ENCODE assay signal across 10 cellular contexts in the genomic region with DNA sequence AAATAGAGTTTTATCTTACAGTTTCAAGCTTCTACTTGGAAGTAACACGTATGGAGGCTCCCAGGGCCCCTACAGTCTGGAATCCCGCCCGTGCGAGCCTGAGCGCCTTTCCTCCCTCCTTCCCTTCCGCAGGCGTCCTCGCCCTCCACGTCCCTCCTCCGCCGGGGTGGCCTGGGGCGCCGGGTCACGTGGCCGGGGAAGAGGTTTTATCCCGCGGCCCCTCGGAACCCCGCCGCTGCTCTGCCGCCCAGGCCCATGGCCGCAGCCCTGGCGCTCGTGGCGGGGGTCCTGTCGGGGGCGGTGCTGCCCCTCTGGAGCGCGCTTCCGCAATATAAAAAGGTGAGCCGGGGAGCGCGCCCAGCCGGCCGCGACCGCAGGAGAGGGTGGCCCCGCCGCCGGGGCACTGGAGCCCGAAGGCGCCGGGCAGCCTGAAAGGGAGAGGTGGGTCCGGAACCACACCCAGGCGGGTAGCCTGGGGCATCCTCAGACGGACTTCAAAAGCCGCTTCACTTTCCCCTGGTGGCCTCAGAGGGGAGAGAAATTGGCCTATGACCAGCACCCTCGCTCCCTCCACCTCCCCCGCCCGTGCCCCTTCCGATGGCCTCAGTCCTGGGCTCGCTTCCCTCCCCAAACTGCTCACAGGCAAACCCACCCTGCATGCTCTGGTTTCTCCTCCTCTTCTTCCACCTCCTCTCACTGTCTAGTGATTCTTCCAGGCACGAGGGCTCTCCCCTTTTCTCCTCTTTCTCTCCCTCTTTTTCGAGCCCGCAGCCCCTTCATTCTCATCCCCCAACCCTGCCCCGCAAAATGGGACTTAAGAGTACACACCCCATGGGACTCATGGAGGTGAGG. TPM values are rescaled to one million over a fixed set of nuclear protein-coding genes. Genes with fewer than 3 reads are reported as not detected.
DNase-seq lines count a peak whose midpoint lies in the region; ATAC-seq, FAIRE-seq and TF ChIP-seq lines count a peak whose summit lies in the region.
"Had no signal": no experiment of that assay in that cellular context is flagged by ENCODE, and none has a peak within 500 bp of the region (broad histone marks: within the 10 kb centered on the region; RNA-seq: fewer than 3 reads in every experiment).

A gene with protein sequence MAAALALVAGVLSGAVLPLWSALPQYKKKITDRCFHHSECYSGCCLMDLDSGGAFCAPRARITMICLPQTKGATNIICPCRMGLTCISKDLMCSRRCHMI (plus strand): TSS at position 235 of the 852 bp plus-strand sequence. CDS start 21 bp downstream, at position 256.

- no peak for TF ChIP-seq POLR2A in endothelial cell of umbilical vein (IDR thresholded peaks at IDR 0.05; ENCODE audit: low read depth, low read length)

- H3K4me1 ChIP-seq in OCI-LY3 (ENCODE audit: low read length), result peaks cover 13% of the 10 kb centered on the region
- peaks cover 3% of the 10 kb centered on the region for H3K4me1 ChIP-seq in endothelial cell of umbilical vein (ENCODE audit: control insufficient read depth, extremely low read depth, insufficient read depth, low read length)

- H3K27me3 Mint-ChIP-seq in neural crest cell (ENCODE audit: low read depth), result peaks cover 23% of the 10 kb centered on the region

- peak within 1 kb of the TSS; percentile 74 for H3K4me3 Mint-ChIP-seq in neural crest cell

- H3K27ac ChIP-seq in OCI-LY3 (ENCODE audit: low read length), result no peak within 1 kb of the TSS
- no peak within 1 kb of the TSS for H3K27ac ChIP-seq in endothelial cell of umbilical vein (ENCODE audit: insufficient read depth, low read depth, low read length)

- peak; percentile 61 for DNase-seq in DMS53 (lab: John Stamatoyannopoulos, UW)
- DNase-seq in DMS53 treated with DMSO at 0.1 percent for 48 hours (lab: John Stamatoyannopoulos, UW; ENCODE audit: unreplicated experiment), result no peak
- no peak for DNase-seq in endothelial cell of umbilical vein (ENCODE audit: low read depth, low spot score)
- peak; percentile 41 for DNase-seq in neural crest cell (ENCODE audit: low read depth, low spot score)
- DNase-seq in NCI-H524 treated with DMSO at 0.1 percent for 48 hours (lab: John Stamatoyannopoulos, UW), result no peak
- no peak for DNase-seq in urothelium cell line (ENCODE audit: low spot score)

- H3K36me3 ChIP-seq in OCI-LY3 (replicated peaks; ENCODE audit: low read depth, low read length) (no peaks in the 10 kb centered on the region), endothelial cell of umbilical vein (ENCODE audit: control insufficient read depth in 2 of 2, extremely low read depth in 1 of 2, insufficient read depth in 2 of 2, low read length in 2 of 2) (no peaks in the 10 kb centered on the region)

- H3K4me2 ChIP-seq in OCI-LY3 (ENCODE audit: low read length), result peak within 1 kb of the TSS; percentile 72
- peak within 1 kb of the TSS; percentile 73 for H3K4me2 ChIP-seq in endothelial cell of umbilical vein (ENCODE audit: insufficient read depth, low read length)

- no peaks in the 10 kb centered on the region for H3K9me1 ChIP-seq in endothelial cell of umbilical vein (replicated peaks; ENCODE audit: control insufficient read depth, extremely low read depth, insufficient read depth, low read length)

- ATAC-seq in HG02852 (IDR thresholded peaks at IDR 0.05; ENCODE audit: unreplicated experiment), result no peak

- no peaks in the 10 kb centered on the region for H3K79me2 ChIP-seq in OCI-LY3 (ENCODE audit: low read length)
- no peaks in the 10 kb centered on the region for H3K79me2 ChIP-seq in endothelial cell of umbilical vein (ENCODE audit: control insufficient read depth, insufficient read depth, low read length)

- FAIRE-seq in endothelial cell of umbilical vein (lab: Jason Lieb, UNC) (no peak), urothelium cell line (lab: Jason Lieb, UNC) (no peak)
- FAIRE-seq: A204.1 had no signal

- H3K9me3 ChIP-seq in OCI-LY3 (ENCODE audit: insufficient read depth, low read length) (no peaks in the 10 kb centered on the region), endothelial cell of umbilical vein (replicated peaks; ENCODE audit: control insufficient read depth, insufficient read depth, low read length) (no peaks in the 10 kb centered on the region)

- H3K36me3 Mint-ChIP-seq in neural crest cell (ENCODE audit: low read depth), result no peaks in the 10 kb centered on the region

- no peaks in the 10 kb centered on the region for H3K4me1 Mint-ChIP-seq in neural crest cell

- peak within 1 kb of the TSS; percentile 48; the same call in 1 of the 2 replicates for H3K9ac ChIP-seq in OCI-LY3 (ENCODE audit: low read length)
- H3K9ac ChIP-seq in endothelial cell of umbilical vein (replicated peaks; ENCODE audit: extremely low read depth, insufficient read depth, low read length), result no peak within 1 kb of the TSS

- no peaks in the 10 kb centered on the region for H3K27me3 ChIP-seq in OCI-LY3 (ENCODE audit: low read depth, low read length)
- peaks cover 0 to 6% of the 10 kb centered on the region in 2 experiments for H3K27me3 ChIP-seq in endothelial cell of umbilical vein (ENCODE audit: control insufficient read depth in 2 of 2, insufficient read depth in 2 of 2, low read length in 2 of 2)

- dilution Hi-C loops in endothelial cell of umbilical vein (cut with MboI; ENCODE audit: extremely low pct_ligation_motif_present, low sequenced_read_pairs), result no loop called here

- TF ChIP-seq CTCF in OCI-LY3 (IDR thresholded peaks at IDR 0.05; ENCODE audit: low read depth, low read length) (no peak), endothelial cell of umbilical vein (IDR thresholded peaks at IDR 0.05; ENCODE audit: extremely low read depth in 1 of 2, insufficient read depth in 1 of 2, low read depth in 1 of 2, low read length in 2 of 2) (no peak), neural crest cell (conservative IDR thresholded peaks at IDR 0.05) (peak; percentile 33)

- intact Hi-C loops in endothelial cell of umbilical vein (cut with micrococcal nuclease), result no loop called here

- no TSS peak for BruUV-seq in endothelial cell of umbilical vein (replicated peaks; lab: Mats Ljungman, UMichigan)

- H4K20me1 ChIP-seq in OCI-LY3 (ENCODE audit: insufficient read depth, low read length) (no peaks in the 10 kb centered on the region), endothelial cell of umbilical vein (replicated peaks; ENCODE audit: control insufficient read depth, extremely low read depth, insufficient read depth, low read length) (no peaks in the 10 kb centered on the region)

- H3K4me3 ChIP-seq in OCI-LY3 (ENCODE audit: low read length) (peak within 1 kb of the TSS; percentile 77), endothelial cell of umbilical vein (replicated peaks in 1 of 3; ENCODE audit: insufficient read depth in 1 of 3, low read depth in 1 of 3, low read length in 3 of 3) (peak within 1 kb of the TSS in 2 of 3 experiments; percentile 44 to 47)

- no peaks in the 10 kb centered on the region for H3K9me3 Mint-ChIP-seq in neural crest cell

- H3K27ac Mint-ChIP-seq in neural crest cell (ENCODE audit: unreplicated experiment), result peak within 1 kb of the TSS; percentile 68

- CTCF ChIA-PET in endothelial cell of umbilical vein (lab: Charles Lee), result no interaction called here

- POLR2A ChIA-PET in endothelial cell of umbilical vein (lab: Charles Lee), result no interaction called here

- peak within 1 kb of the TSS; percentile 35; the same call in 1 of the 2 replicates for H2AFZ ChIP-seq in OCI-LY3 (ENCODE audit: low read depth, low read length)
- peak within 1 kb of the TSS; percentile 70 for H2AFZ ChIP-seq in endothelial cell of umbilical vein (ENCODE audit: low read depth, low read length)

TF ChIP-seq in endothelial cell of umbilical vein, 7 proteins besides CTCF, POLR2A, EP300 and RAD21:
- TF ChIP-seq MAX (IDR thresholded peaks at IDR 0.05; ENCODE audit: insufficient read depth, insufficient read length) (no peak), MYC (IDR thresholded peaks at IDR 0.05; ENCODE audit: low read depth, low read length) (no peak), POLR2AphosphoS5 (IDR thresholded peaks at IDR 0.05; ENCODE audit: insufficient read depth, low read depth, low read length) (no peak), GATA2 (IDR thresholded peaks at IDR 0.05; ENCODE audit: insufficient read depth, insufficient read length, low read depth, low read length) (no peak), FOS (IDR thresholded peaks at IDR 0.05; ENCODE audit: borderline replicate concordance, insufficient read depth, low read length) (no peak), JUN (IDR thresholded peaks at IDR 0.05; ENCODE audit: borderline replicate concordance, insufficient read depth, insufficient read length, low read depth) (no peak)

RNA-seq across cellular contexts. Expression of the gene that starts here (rescaled TPM):
- not detected in 2 replicates for total RNA-seq in endothelial cell of umbilical vein
- not detected in 2 replicates for polyA plus RNA-seq in endothelial cell of umbilical vein
- polyA plus RNA-seq in endothelial cell of umbilical vein (2011; cell fraction: cytosol; rRNA removed), result not detected in 2 replicates
- polyA plus RNA-seq in endothelial cell of umbilical vein (2011; cell fraction: nucleus; rRNA removed), result not detected in 2 replicates
- not detected in 2 replicates for polyA plus RNA-seq in endothelial cell of umbilical vein (2012)
- not detected in 2 replicates for polyA minus RNA-seq in endothelial cell of umbilical vein
- not detected for polyA minus RNA-seq in endothelial cell of umbilical vein (2011; cell fraction: cytosol; rRNA and poly(A)+ RNA removed)
- not detected in 2 replicates for polyA minus RNA-seq in endothelial cell of umbilical vein (2011; cell fraction: nucleus; rRNA and poly(A)+ RNA removed)
- total RNA-seq in neural crest cell, result not detected in 2 replicates
- total RNA-seq: activated CD8-positive, alpha-beta memory T cell treated with anti-CD3 and anti-CD28 coated beads for 36 hours had no signal

Comparison
In these comparisons a context has a peak if more than half of its experiments do, and no peak if none do; other contexts are left out.
1. Peak in DNase-seq in neural crest cell; RNA of the gene not detected or under 1 TPM.